12 cellular contexts compared by ENCODE assay signal in the genomic region with DNA sequence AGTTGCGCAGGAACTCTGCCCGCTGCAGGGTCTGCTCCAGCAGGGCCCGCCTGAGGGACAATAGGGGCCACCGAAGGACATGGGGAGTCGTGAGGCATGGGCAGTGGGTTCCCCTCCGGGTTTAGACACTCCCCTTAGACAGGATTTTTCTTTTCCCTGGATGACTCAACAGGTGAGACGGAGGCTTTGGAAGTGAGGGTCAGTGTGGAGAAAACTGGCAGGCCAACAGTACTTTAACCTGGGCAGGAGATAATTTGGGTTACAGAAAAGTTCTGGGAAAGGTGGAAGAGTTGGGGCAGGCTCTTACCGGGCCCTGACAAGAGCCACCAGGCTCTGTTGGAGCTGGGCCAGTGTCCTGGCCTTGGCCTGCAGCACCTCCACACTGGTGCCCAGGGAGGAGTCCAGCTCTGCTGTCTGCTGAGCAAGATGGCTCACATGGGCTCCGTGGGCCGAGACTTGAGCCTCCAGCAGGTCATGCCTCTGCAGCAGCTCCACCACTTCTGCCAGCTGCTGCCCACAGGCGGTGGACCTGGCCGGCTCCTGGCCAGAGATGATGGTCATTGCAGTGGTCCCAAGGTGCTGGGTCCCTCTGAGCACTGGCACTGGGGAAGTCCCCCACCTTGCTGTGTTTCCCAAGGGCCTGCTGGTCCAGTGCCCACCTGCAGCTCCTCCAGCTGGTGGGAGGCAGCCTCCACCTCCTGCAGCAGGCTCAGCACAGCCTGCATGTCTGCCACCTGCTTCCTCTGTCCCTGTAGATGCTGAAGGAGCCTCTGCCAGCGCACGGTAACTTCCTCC. TPM values are rescaled to one million over a fixed set of nuclear protein-coding genes. Genes with fewer than 3 reads are reported as not detected.
DNase-seq lines count a peak whose midpoint lies in the region; ATAC-seq and TF ChIP-seq lines count a peak whose summit lies in the region.
"Had no signal": no experiment of that assay in that cellular context is flagged by ENCODE, and none has a peak within 500 bp of the region (broad histone marks: within the 10 kb centered on the region; RNA-seq: fewer than 3 reads in every experiment).

No MANE protein-coding gene starts in this region.

- H3K4me1 Mint-ChIP-seq in activated B cell treated with CpG ODN at 0.5 μM for 24 hours = peaks cover 17% of the 10 kb centered on the region
- H3K4me1 Mint-ChIP-seq in osteocyte (ENCODE audit: unreplicated experiment) = peaks cover 10% of the 10 kb centered on the region

- no peaks in the 10 kb centered on the region for H3K36me3 ChIP-seq in stomach

- H3K36me3 Mint-ChIP-seq in activated B cell treated with CpG ODN at 0.5 μM for 24 hours (ENCODE audit: low read depth) = no peaks in the 10 kb centered on the region
- peaks cover 2% of the 10 kb centered on the region for H3K36me3 Mint-ChIP-seq in osteocyte (ENCODE audit: unreplicated experiment)

- no peak overlapping the region for H3K27ac Mint-ChIP-seq in activated B cell treated with CpG ODN at 0.5 μM for 24 hours
- H3K27ac Mint-ChIP-seq in osteocyte (ENCODE audit: unreplicated experiment) = no peak overlapping the region
- H3K27ac Mint-ChIP-seq: nephron had no signal

- DNase-seq in NCI-H510A treated with DMSO at 0.1 percent for 48 hours (lab: John Stamatoyannopoulos, UW) (peak; percentile 10), NCI-H510A (lab: John Stamatoyannopoulos, UW) (no peak), activated B cell treated with CpG ODN at 0.5 μM for 24 hours (no peak), kidney tubule cell (ENCODE audit: low spot score) (peak; percentile 25), stomach (peak; percentile 43), dermis blood vessel endothelial cell (no peak), osteocyte (ENCODE audit: extremely low spot score, unreplicated experiment) (no peak)
- DNase-seq: GF-D8, T-helper 9 cell had no signal

- ATAC-seq in activated B cell treated with CpG ODN at 0.5 μM for 24 hours (ENCODE audit: low read depth) = peak; percentile 54
- ATAC-seq in HG03342 (IDR thresholded peaks at IDR 0.05; ENCODE audit: unreplicated experiment) = no peak

- H3K27me3 Mint-ChIP-seq in activated B cell treated with CpG ODN at 0.5 μM for 24 hours (peaks cover 16% of the 10 kb centered on the region), osteocyte (ENCODE audit: unreplicated experiment) (no peaks in the 10 kb centered on the region)

- peak overlapping the region in 1 of 5 donors; percentile 13 for H3K27ac ChIP-seq in stomach

- H3K4me3 ChIP-seq in stomach = peak overlapping the region; percentile 39 to 45 (median 42)

- peaks cover 0 to 29% (median 11%) of the 10 kb centered on the region in 3 donors for H3K27me3 ChIP-seq in stomach

- H3K4me3 Mint-ChIP-seq in activated B cell treated with CpG ODN at 0.5 μM for 24 hours = no peak overlapping the region
- no peak overlapping the region for H3K4me3 Mint-ChIP-seq in osteocyte (ENCODE audit: unreplicated experiment)

- POLR2A ChIA-PET in activated B cell treated with CpG ODN at 0.5 μM for 24 hours (lab: Charles Lee) = no interaction called here

- no peak for TF ChIP-seq POLR2A in stomach (IDR thresholded peaks at IDR 0.05)

- intact Hi-C loops in activated B cell treated with CpG ODN at 0.5 μM for 24 hours (cut with micrococcal nuclease) = no loop called here
- intact Hi-C loops in stomach (cut with DNase I; ENCODE audit: low total_unique reads) = no loop called here

- WGBS in stomach, 5 donors = 45 to 77% (median 56%) methylated on average over 6 to 14 of the region's 14 CpGs

- H3K9me3 ChIP-seq in stomach = no peaks in the 10 kb centered on the region
- H3K9me3 ChIP-seq: tibial nerve had no signal

- H3K4me1 ChIP-seq in stomach = peaks cover 12 to 24% (median 22%) of the 10 kb centered on the region in 4 donors

- H3K9me3 Mint-ChIP-seq in activated B cell treated with CpG ODN at 0.5 μM for 24 hours (no peaks in the 10 kb centered on the region), osteocyte (ENCODE audit: unreplicated experiment) (no peaks in the 10 kb centered on the region)
- H3K9me3 Mint-ChIP-seq: nephron had no signal

- CTCF ChIA-PET in activated B cell treated with CpG ODN at 0.5 μM for 24 hours (lab: Charles Lee) = no interaction called here

- no peak for TF ChIP-seq EP300 in stomach (IDR thresholded peaks at IDR 0.05)

- no peak for TF ChIP-seq CTCF in activated B cell treated with CpG ODN at 0.5 μM for 24 hours (IDR thresholded peaks at IDR 0.05)
- no peak for TF ChIP-seq CTCF in stomach (IDR thresholded peaks at IDR 0.05)
- TF ChIP-seq CTCF in osteocyte (IDR thresholded peaks at IDR 0.05) = no peak

RNA-seq across cellular contexts. Expression of a gene that starts 11.0 kb away (rescaled TPM):
- total RNA-seq in activated B cell treated with CpG ODN at 0.5 μM for 24 hours (0.78 and 1.1 TPM in 2 replicates), stomach (1 to 10 TPM in 1 of 5 donors, under 1 TPM in 3, not detected in 1; 0.29 to 4.9 (median 0.80) TPM), dermis blood vessel endothelial cell (3.2 and 11.1 TPM in 2 replicates), osteocyte (3.0 and 3.2 TPM in 2 replicates)
- polyA plus RNA-seq in stomach = 1 to 10 TPM; 2.6 to 3.2 (median 2.9) TPM

RNA-seq across cellular contexts. Expression of a gene that starts 44.2 kb away (rescaled TPM):
- 5.3 and 8.2 TPM in 2 replicates for total RNA-seq in activated B cell treated with CpG ODN at 0.5 μM for 24 hours
- total RNA-seq in stomach = 10 to 100 TPM in 3 of 5 donors, 1 to 10 TPM in 2; 2.6 to 71.2 (median 22.6) TPM
- 10 to 100 TPM in 1 of 3 donors, 1 to 10 TPM in 2; 4.0 to 38.5 (median 5.3) TPM for polyA plus RNA-seq in stomach
- total RNA-seq in dermis blood vessel endothelial cell = 0.23 and 1.0 TPM in 2 replicates
- 3.2 and 6.9 TPM in 2 replicates for total RNA-seq in osteocyte

RNA-seq across cellular contexts. Expression of a gene that starts 55.0 kb away (rescaled TPM):
- 12.1 and 16.5 TPM in 2 replicates for total RNA-seq in activated B cell treated with CpG ODN at 0.5 μM for 24 hours
- total RNA-seq in stomach = 1 to 10 TPM in 1 of 5 donors, under 1 TPM in 2, not detected in 2; 0.55 to 3.1 (median 0.58) TPM
- polyA plus RNA-seq in stomach = 10 to 100 TPM; 16.8 to 24.2 (median 22.5) TPM
- total RNA-seq in dermis blood vessel endothelial cell = 4.1 and 5.3 TPM in 2 replicates
- total RNA-seq in osteocyte = 9.1 and 14.0 TPM in 2 replicates

Comparison
In these comparisons a context has a peak if more than half of its experiments do, and no peak if none do; other contexts are left out.
1. DNase-seq: peak in NCI-H510A treated with DMSO at 0.1 percent for 48 hours (single experiment), kidney tubule cell (single experiment) and stomach (single experiment); none in NCI-H510A (single experiment), activated B cell treated with CpG ODN at 0.5 μM for 24 hours (single experiment), dermis blood vessel endothelial cell (single experiment) and osteocyte (single experiment).